In the genomic region with DNA sequence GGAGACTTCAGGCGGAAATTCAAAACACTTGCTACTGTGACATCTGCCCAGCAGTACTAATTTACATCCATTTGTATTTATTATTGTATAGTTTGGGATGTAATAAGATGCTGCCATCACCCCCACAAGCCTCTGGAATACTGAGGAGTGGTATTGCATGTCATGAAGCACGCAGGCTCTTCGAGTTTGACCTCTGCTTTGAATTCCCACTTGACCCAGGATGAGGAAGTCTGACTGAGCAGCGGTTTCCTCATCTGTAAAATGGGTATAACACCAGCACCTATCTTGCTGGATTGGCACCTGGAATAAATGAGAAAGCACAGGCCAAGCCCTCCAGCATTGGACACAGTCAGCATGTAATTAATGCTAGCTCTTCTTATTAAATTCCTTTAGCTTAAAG, we compare ENCODE assay signal across 25 cellular contexts.
"Had no signal": no experiment of that assay in that cellular context is flagged by ENCODE, and none has a peak within 500 bp of the region (broad histone marks: within the 10 kb centered on the region; RNA-seq: fewer than 3 reads in every experiment).

No MANE protein-coding gene starts in this region.

- H3K4me1 Mint-ChIP-seq: memory B cell had no signal

- DNase-seq: colonic mucosa; cortex of kidney; effector CD8-positive, alpha-beta T cell; effector memory CD8-positive, alpha-beta T cell; endodermal cell; erythroblast; foreskin melanocyte; gastrocnemius medialis; glutamatergic neuron; heart right ventricle; hippocampal formation; left cardiac atrium; left lung; left ventricle myocardium superior; lower lobe of right lung; mammary epithelial cell; mesendoderm; midbrain had no signal

- ATAC-seq: effector memory CD8-positive, alpha-beta T cell; esophagus mucosa; gastrocnemius medialis; heart right ventricle; left cardiac atrium; left lung; left ventricle myocardium superior; lower lobe of right lung had no signal

- H3K27me3 ChIP-seq: colonic mucosa, gastrocnemius medialis had no signal

- H3K27ac Mint-ChIP-seq: dendritic cell treated with granulocyte-macrophage colony-stimulating factor and Interleukin-4, amounts not matched to agents 40 ng/mL and 50 ng/mL, for 4 days; endodermal cell; memory B cell had no signal

- FAIRE-seq: endometrium, islet of Langerhans, keratinocyte had no signal

- H3K36me3 Mint-ChIP-seq: memory B cell had no signal

- H3K36me3 ChIP-seq: colonic mucosa, gastrocnemius medialis, heart right ventricle, left lung, lower lobe of right lung had no signal

- H3K27ac ChIP-seq: colonic mucosa, epithelial cell of prostate, gastrocnemius medialis, heart right ventricle, left lung, lower lobe of right lung had no signal

- H3K4me1 ChIP-seq: colonic mucosa, gastrocnemius medialis, left lung, lower lobe of right lung had no signal

- H3K9me3 ChIP-seq: colonic mucosa, gastrocnemius medialis, heart right ventricle, left lung, lower lobe of right lung had no signal

- H3K4me3 ChIP-seq: colonic mucosa, gastrocnemius medialis, heart right ventricle, left lung, lower lobe of right lung had no signal

- H3K4me3 Mint-ChIP-seq: dendritic cell treated with granulocyte-macrophage colony-stimulating factor and Interleukin-4, amounts not matched to agents 40 ng/mL and 50 ng/mL, for 4 days; endodermal cell; memory B cell had no signal
